In the genomic region with DNA sequence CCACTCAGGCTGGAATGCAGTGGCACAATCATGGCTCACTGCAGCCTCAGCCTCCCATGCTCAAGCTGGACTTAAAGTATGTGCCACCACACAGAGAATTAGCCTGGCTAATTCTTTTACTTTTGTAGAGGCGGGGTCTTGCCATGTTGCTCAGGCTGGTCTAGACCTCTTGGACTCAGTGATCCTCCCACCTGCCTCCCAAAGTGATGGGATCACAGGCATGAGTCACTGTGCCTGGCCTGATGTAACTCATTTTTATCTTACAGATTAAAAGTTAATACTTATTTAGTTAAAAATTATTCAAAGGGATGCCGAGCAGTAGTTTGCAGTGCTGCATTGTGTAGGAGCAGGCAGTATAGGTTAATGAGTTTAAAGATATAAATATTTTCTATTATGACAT, we compare ENCODE assay signal across 19 cellular contexts. TPM values are rescaled to one million over a fixed set of nuclear protein-coding genes. Genes with fewer than 3 reads are reported as not detected.
A peak's percentile ranks its signal among the peaks of the same experiment; 100 is the strongest.
DNase-seq lines count a peak whose midpoint lies in the region; ATAC-seq and TF ChIP-seq lines count a peak whose summit lies in the region.
"Had no signal": no experiment of that assay in that cellular context is flagged by ENCODE, and none has a peak within 500 bp of the region (broad histone marks: within the 10 kb centered on the region; RNA-seq: fewer than 3 reads in every experiment).

No MANE protein-coding gene starts in this region.

- no peaks in the 10 kb centered on the region for H3K36me3 ChIP-seq in effector memory CD4-positive, alpha-beta T cell (ENCODE audit: control insufficient read depth, insufficient read depth, low read length)
- H3K36me3 ChIP-seq: HAP-1 had no signal

- no peaks in the 10 kb centered on the region for H3K27me3 ChIP-seq in foreskin keratinocyte
- no peaks in the 10 kb centered on the region for H3K27me3 ChIP-seq in effector memory CD4-positive, alpha-beta T cell (replicated peaks; ENCODE audit: control insufficient read depth, insufficient read depth, low read length, poor library complexity, severe bottlenecking)

- DNase-seq in Caki2 (ENCODE audit: low read depth), result peak; percentile 21
- no peak for DNase-seq in foreskin keratinocyte
- peak; percentile 18 for DNase-seq in mucosa of gallbladder (ENCODE audit: low spot score)
- DNase-seq in effector memory CD4-positive, alpha-beta T cell, result no peak
- no peak for DNase-seq in DMS 273 treated with DMSO at 0.1 percent for 48 hours (lab: John Stamatoyannopoulos, UW)
- DNase-seq: 8988T; C1 segment of cervical spinal cord; CD4-positive, alpha-beta memory T cell; COR-L47; DMS79; EL; GDM1; GOT3; HFFc6 had no signal

- no peak overlapping the region for H3K4me3 ChIP-seq in effector memory CD4-positive, alpha-beta T cell (ENCODE audit: insufficient read depth, low read depth, low read length, poor library complexity, severe bottlenecking)
- H3K4me3 ChIP-seq: A549, GM12878, HAP-1 had no signal

- no peaks in the 10 kb centered on the region for H3K4me1 ChIP-seq in foreskin keratinocyte
- H3K4me1 ChIP-seq in effector memory CD4-positive, alpha-beta T cell (ENCODE audit: control insufficient read depth, insufficient read depth, low read length, poor library complexity, severe bottlenecking), result no peaks in the 10 kb centered on the region
- H3K4me1 ChIP-seq: A549, HAP-1 had no signal

- H3K27ac ChIP-seq in foreskin keratinocyte, result no peak overlapping the region
- H3K27ac ChIP-seq in effector memory CD4-positive, alpha-beta T cell (ENCODE audit: insufficient read depth, low read length, poor library complexity, severe bottlenecking), result no peak overlapping the region
- H3K27ac ChIP-seq: A549 had no signal

- no peak for TF ChIP-seq CTCF in foreskin keratinocyte (conservative IDR thresholded peaks at IDR 0.05)

- in situ Hi-C loops in Caki2 (cut with HindIII; ENCODE audit: low pct_unique_long_range_greater_than_20kb, low sequenced_read_pairs), result no loop called here

- H3K9me3 ChIP-seq in effector memory CD4-positive, alpha-beta T cell (ENCODE audit: control insufficient read depth, low read length), result no peaks in the 10 kb centered on the region
- H3K9me3 ChIP-seq: A549, HAP-1 had no signal

- ATAC-seq in foreskin keratinocyte, result peak; percentile 31
- no peak for ATAC-seq in HG02798 (IDR thresholded peaks at IDR 0.05; ENCODE audit: poor library complexity, unreplicated experiment)
- no peak for ATAC-seq in HG03280 (IDR thresholded peaks at IDR 0.05; ENCODE audit: unreplicated experiment)
- ATAC-seq: A549, GM12878 had no signal

RNA-seq across cellular contexts. Expression of gene PLXDC2, which starts 12.6 kb away (rescaled TPM):
- total RNA-seq in Caki2 (2014; rRNA removed; shearing (Covaris generic); ENCODE audit: low replicate concordance), result 4.7 and 7.4 TPM in 2 replicates
- 4.2 and 5.1 TPM in 2 replicates for total RNA-seq in foreskin keratinocyte
- polyA plus RNA-seq in foreskin keratinocyte, result 1.9 TPM in 2 replicates
- 92.0 TPM for total RNA-seq in mucosa of gallbladder
- polyA plus RNA-seq: CD4-positive, alpha-beta memory T cell had no signal

Comparison
In these comparisons a context has a peak if more than half of its experiments do, and no peak if none do; other contexts are left out.
1. DNase-seq: peak in Caki2 (single experiment) and mucosa of gallbladder (single experiment); none in foreskin keratinocyte (0 of 2), effector memory CD4-positive, alpha-beta T cell (0 of 3) and DMS 273 treated with DMSO at 0.1 percent for 48 hours (single experiment).
2. RNA of gene PLXDC2, which starts 12.6 kb away (total RNA-seq): 92.0 TPM in mucosa of gallbladder (single experiment); 4.7 to 7.4 TPM in Caki2 and 4.2 to 5.1 TPM in foreskin keratinocyte; every median in the first group is over 10 times any median in the second.